Comparison of ENCODE assay signal across 13 cellular contexts in genomic region chr16:23469814-23470213, GRCh38. TPM values are rescaled to one million over a fixed set of nuclear protein-coding genes. Genes with fewer than 3 reads are reported as not detected.
DNase-seq lines count a peak whose midpoint lies in the region; ATAC-seq, FAIRE-seq and TF ChIP-seq lines count a peak whose summit lies in the region.
"Had no signal": no experiment of that assay in that cellular context is flagged by ENCODE, and none has a peak within 500 bp of the region (broad histone marks: within the 10 kb centered on the region; RNA-seq: fewer than 3 reads in every experiment).

No MANE protein-coding gene starts in this region.

- TF ChIP-seq CTCF in PC-3 (conservative IDR thresholded peaks at IDR 0.05; ENCODE audit: low read depth, low read length) (no peak), fibroblast of villous mesenchyme (IDR thresholded peaks at IDR 0.05; ENCODE audit: insufficient read depth, low read depth, low read length) (no peak)

- POLR2A ChIA-PET in PC-3 (lab: Charles Lee; ENCODE audit: unreplicated experiment) = no interaction called here

- intact Hi-C loops in PC-3 (cut with micrococcal nuclease) = loop anchor here (5.0 to 10.0 kb wide), 2 partner anchors 52 to 75 kb away; no protein-coding TSS in a partner anchor

- H3K27ac ChIP-seq in GM23248 (no peak overlapping the region), PC-3 (ENCODE audit: low read length) (peak overlapping the region; percentile 59)
- H3K27ac ChIP-seq: transverse colon had no signal

- H3K36me3 ChIP-seq in GM23248 (ENCODE audit: low read depth) (peaks cover 8% of the 10 kb centered on the region; the same call in 1 of the 2 replicates), PC-3 (ENCODE audit: low read depth, low read length) (peaks cover 25% of the 10 kb centered on the region)

- no peaks in the 10 kb centered on the region for H3K9me2 ChIP-seq in GM23248 (ENCODE audit: insufficient read depth)
- H3K9me2 ChIP-seq in PC-3 (replicated peaks; ENCODE audit: low read length) = no peaks in the 10 kb centered on the region

- no peaks in the 10 kb centered on the region for H3K9me3 ChIP-seq in GM23248 (ENCODE audit: low read depth)
- no peaks in the 10 kb centered on the region for H3K9me3 ChIP-seq in PC-3 (ENCODE audit: low read length)
- H3K9me3 ChIP-seq: transverse colon had no signal

- H3F3A ChIP-seq in GM23248 (ENCODE audit: insufficient read depth) (peaks cover 11% of the 10 kb centered on the region), PC-3 (ENCODE audit: low read length, unreplicated experiment) (no peaks in the 10 kb centered on the region)

- H3K27me3 ChIP-seq in GM23248 (replicated peaks; ENCODE audit: insufficient read depth) (no peaks in the 10 kb centered on the region), PC-3 (ENCODE audit: low read length) (no peaks in the 10 kb centered on the region)
- H3K27me3 ChIP-seq: transverse colon had no signal

- no peak for TF ChIP-seq POLR2A in GM12891 (IDR thresholded peaks at IDR 0.05; ENCODE audit: low read depth, low read length)

- H3K9ac ChIP-seq in GM23248 (no peak overlapping the region), PC-3 (ENCODE audit: low read length) (no peak overlapping the region)

- peaks cover 6% of the 10 kb centered on the region for H3K4me1 ChIP-seq in GM23248 (ENCODE audit: insufficient read depth)
- peaks cover 25% of the 10 kb centered on the region for H3K4me1 ChIP-seq in PC-3 (ENCODE audit: insufficient read depth, low read length)
- H3K4me1 ChIP-seq: transverse colon had no signal

- H3K4me2 ChIP-seq in GM23248 (ENCODE audit: unreplicated experiment) (no peak overlapping the region), PC-3 (ENCODE audit: low read length) (peak overlapping the region; percentile 30)
- H3K4me2 ChIP-seq: GM23338 had no signal

- H2AFZ ChIP-seq in GM23248 (no peak overlapping the region), PC-3 (ENCODE audit: low read length) (no peak overlapping the region)
- H2AFZ ChIP-seq: GM23338 had no signal

- no peaks in the 10 kb centered on the region for H4K20me1 ChIP-seq in GM23248 (ENCODE audit: insufficient read depth)
- no peaks in the 10 kb centered on the region for H4K20me1 ChIP-seq in PC-3 (ENCODE audit: low read length)

- CTCF ChIA-PET in PC-3 (lab: Charles Lee) = no interaction called here

- no peak for FAIRE-seq in GM12891 (lab: Jason Lieb, UNC)
- FAIRE-seq: colon had no signal

- H3K79me2 ChIP-seq in GM23248 (ENCODE audit: insufficient read depth) (no peaks in the 10 kb centered on the region), PC-3 (ENCODE audit: low read length) (no peaks in the 10 kb centered on the region)

- in situ Hi-C loops in ACHN (cut with HindIII; ENCODE audit: low pct_ligation_motif_present, low pct_unique_long_range_greater_than_20kb, low sequenced_read_pairs) (no loop called here), GM23248 (cut with MboI) (no loop called here)

- DNase-seq in ACHN = peak; percentile 73
- peak; percentile 70 for DNase-seq in GM23248
- DNase-seq in PC-3 = peak; percentile 81
- DNase-seq in fibroblast of villous mesenchyme (ENCODE audit: low read depth) = peak; percentile 29
- DNase-seq in COR-L47 (lab: John Stamatoyannopoulos, UW) = no peak
- DNase-seq in GM12891 (ENCODE audit: insufficient read length, low spot score) = no peak
- DNase-seq: CD4-positive, alpha-beta T cell; stimulated activated CD4-positive, alpha-beta T cell treated with anti-CD3 and anti-CD28 coated beads, Interleukin-4, amount 100 ng/mL, for 4 hours; transverse colon had no signal

- ATAC-seq in PC-3 (peak; percentile 82), GM18502 (IDR thresholded peaks at IDR 0.05; ENCODE audit: poor library complexity, unreplicated experiment) (no peak), GM21390 (IDR thresholded peaks at IDR 0.05; ENCODE audit: unreplicated experiment) (no peak)
- ATAC-seq: GM23338 had no signal

- no TSS peak for BruUV-seq in PC-3 (replicated peaks; lab: Mats Ljungman, UMichigan)

- no peak overlapping the region for H3K4me3 ChIP-seq in GM23248
- H3K4me3 ChIP-seq in PC-3 (ENCODE audit: low read length) = no peak overlapping the region
- H3K4me3 ChIP-seq in fibroblast of villous mesenchyme (ENCODE audit: low read depth, low read length) = no peak overlapping the region
- H3K4me3 ChIP-seq: GM23338, transverse colon had no signal

- WGBS in GM23248 (ENCODE audit: low coverage in 1 of 2, low lambda C conversion rate in 2 of 2, missing lambda C conversion rate in 2 of 2), 2 experiments = 42 to 51% methylated on average over 6 of the region's 6 CpGs

TF ChIP-seq in GM12891, 5 proteins besides CTCF, POLR2A, EP300 and RAD21:
- TF ChIP-seq POU2F2 (IDR thresholded peaks at IDR 0.05; ENCODE audit: low read depth, low read length) (no peak), PAX5 (IDR thresholded peaks at IDR 0.05; ENCODE audit: insufficient read depth, low read length, severe bottlenecking) (no peak), POLR2AphosphoS5 (IDR thresholded peaks at IDR 0.05; ENCODE audit: low read depth, low read length) (no peak), SPI1 (IDR thresholded peaks at IDR 0.05; ENCODE audit: low read depth, low read length) (no peak), TAF1 (IDR thresholded peaks at IDR 0.05; ENCODE audit: low read depth, low read length) (no peak)

RNA-seq across cellular contexts. Expression of gene COG7, which starts 16.8 kb away (rescaled TPM):
- total RNA-seq in GM23248 (2014; rRNA removed; shearing (Covaris generic)) = 15.6 and 16.3 TPM in 2 replicates
- 13.5 and 14.6 TPM in 2 replicates for polyA plus RNA-seq in GM23248 (2016; fragmentation: Nextera tagmentation; extraction: Ambion mirVana)
- total RNA-seq in PC-3 (2014; rRNA removed) = 8.6 and 13.5 TPM in 2 replicates
- total RNA-seq in fibroblast of villous mesenchyme = 23.5 and 29.4 TPM in 2 replicates
- 8.2 TPM for polyA plus RNA-seq in GM12891 (2012; ENCODE audit: low read depth, missing spikeins)

RNA-seq across cellular contexts. Expression of gene GGA2, which starts 40.5 kb away (rescaled TPM):
- 9.6 and 13.0 TPM in 2 replicates for total RNA-seq in GM23248 (2014; rRNA removed; shearing (Covaris generic))
- 16.0 and 17.7 TPM in 2 replicates for polyA plus RNA-seq in GM23248 (2016; fragmentation: Nextera tagmentation; extraction: Ambion mirVana)
- total RNA-seq in PC-3 (2014; rRNA removed) (26.5 and 29.0 TPM in 2 replicates), fibroblast of villous mesenchyme (21.6 and 24.2 TPM in 2 replicates)
- polyA plus RNA-seq in GM12891 (2012; ENCODE audit: low read depth, missing spikeins) = 65.5 TPM

Comparison
In these comparisons a context has a peak if more than half of its experiments do, and no peak if none do; other contexts are left out.
1. DNase-seq: peak in ACHN (single experiment), GM23248 (single experiment), PC-3 (single experiment) and fibroblast of villous mesenchyme (single experiment); none in COR-L47 (single experiment) and GM12891 (single experiment).